ENCODE assay signal across 8 cellular contexts in the genomic region with DNA sequence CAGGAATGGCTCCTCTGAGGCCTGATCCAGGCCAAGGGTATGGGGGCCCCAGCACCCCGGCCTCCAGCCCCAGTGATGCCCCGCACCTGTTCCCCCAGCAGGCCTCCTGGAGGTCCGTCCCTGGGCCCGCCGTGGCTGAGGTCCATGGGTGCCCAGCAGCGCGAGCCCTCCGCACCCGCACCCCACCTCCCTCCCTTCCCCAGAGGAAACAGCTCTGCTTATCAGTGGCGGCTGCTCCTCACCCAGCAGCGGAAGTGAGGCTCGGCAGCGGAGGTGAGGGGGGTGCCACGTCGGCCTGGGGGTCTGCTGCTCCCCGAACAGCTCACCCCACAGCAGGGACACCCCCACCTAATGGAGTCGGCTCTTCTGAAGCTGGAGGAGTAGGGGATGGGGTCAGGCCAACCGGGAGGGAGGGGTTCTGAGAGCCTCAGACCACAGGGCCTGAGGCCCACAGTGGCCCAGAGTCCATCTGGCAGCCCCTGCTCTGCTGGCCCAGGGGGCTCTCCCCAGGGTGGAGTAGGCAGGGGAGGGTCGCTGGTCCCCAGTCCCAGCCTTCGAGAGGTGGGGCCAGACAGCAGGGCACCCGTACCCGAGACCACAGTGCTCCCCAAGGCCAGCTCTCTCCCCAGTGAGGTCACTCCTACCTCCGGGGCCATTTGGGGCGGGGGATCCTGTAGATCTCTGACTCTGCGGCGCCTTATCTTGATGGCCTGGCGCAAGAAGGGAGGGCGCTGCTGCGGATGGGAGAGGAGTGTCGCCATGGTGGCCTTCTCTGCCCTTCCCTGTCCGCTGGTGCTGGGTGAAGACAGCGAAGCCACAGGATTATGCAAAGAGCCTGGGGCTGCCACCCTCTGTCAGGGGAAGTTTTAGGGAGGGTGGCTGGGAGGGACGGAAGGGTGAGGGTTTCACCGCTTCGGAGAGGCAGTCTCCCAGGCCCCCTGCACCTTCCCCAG. TPM values are rescaled to one million over a fixed set of nuclear protein-coding genes. Genes with fewer than 3 reads are reported as not detected.
A peak's percentile ranks its signal among the peaks of the same experiment; 100 is the strongest.
DNase-seq lines count a peak whose midpoint lies in the region; ATAC-seq and TF ChIP-seq lines count a peak whose summit lies in the region.

A gene (minus strand): TSS at position 828 of the 953 bp plus-strand sequence. CDS start 67 bp downstream, at position 761.

- H3K27me3 ChIP-seq in adipocyte (replicated peaks; ENCODE audit: control insufficient read depth, insufficient read depth, low read length) (no peaks in the 10 kb centered on the region), lower lobe of right lung (ENCODE audit: low read depth) (no peaks in the 10 kb centered on the region)

- H3K9me3 ChIP-seq in adipocyte (ENCODE audit: control insufficient read depth, low read length), result no peaks in the 10 kb centered on the region
- no peaks in the 10 kb centered on the region for H3K9me3 ChIP-seq in lower lobe of right lung

- CTCF ChIA-PET in T-cell (lab: Charles Lee), result interaction anchor here (0.6 to 2.2 kb wide), 7 partner anchors 11 to 178 kb away, joined by 3 to 9 read pairs (median 4); a partner anchor contains a TSS

- ATAC-seq in GM21529 (IDR thresholded peaks at IDR 0.05; ENCODE audit: unreplicated experiment) (peak; percentile 21), T-cell (replicated peaks in 1 of 4) (peak; percentile 74 to 85 (median 84)), lower lobe of right lung (peak; percentile 45 to 51)

- DNase-seq in T-cell (peak; percentile 39 to 77 (median 62)), adipocyte (ENCODE audit: low read depth) (no peak), lower lobe of right lung (peak; percentile 79), substantia nigra (lab: John Stamatoyannopoulos, UW) (peak in 2 of 49 donors; percentile 6 to 23), NCI-H1436 (lab: John Stamatoyannopoulos, UW) (no peak), H4 (ENCODE audit: low spot score) (no peak), NCI-H1417 treated with DMSO at 0.1 percent for 48 hours (lab: John Stamatoyannopoulos, UW) (no peak)

- peak within 1 kb of the TSS; percentile 8 for H3K9ac ChIP-seq in adipocyte (ENCODE audit: low read length)

- H3K4me1 ChIP-seq in adipocyte (ENCODE audit: control insufficient read depth, insufficient read depth, low read length) (peaks cover 27% of the 10 kb centered on the region), lower lobe of right lung (peaks cover 66% of the 10 kb centered on the region)

- no peaks in the 10 kb centered on the region for H3K27me3 Mint-ChIP-seq in T-cell

- no peak for TF ChIP-seq CTCF in lower lobe of right lung (IDR thresholded peaks at IDR 0.05)

- H3K36me3 ChIP-seq in adipocyte (ENCODE audit: control insufficient read depth, insufficient read depth, low read length, severe bottlenecking), result peaks cover 31% of the 10 kb centered on the region
- H3K36me3 ChIP-seq in lower lobe of right lung, result peaks cover 47% of the 10 kb centered on the region

- no peaks in the 10 kb centered on the region for H3K9me3 Mint-ChIP-seq in T-cell

- no peak within 1 kb of the TSS for H3K4me3 ChIP-seq in adipocyte (ENCODE audit: low read length)
- H3K4me3 ChIP-seq in lower lobe of right lung, result peak within 1 kb of the TSS; percentile 59

- H3K27ac Mint-ChIP-seq in T-cell, result peak within 1 kb of the TSS; percentile 96 to 97

- peak within 1 kb of the TSS; percentile 90 to 94 (median 91) for H3K4me3 Mint-ChIP-seq in T-cell

- intact Hi-C loops in lower lobe of right lung (cut with DNase I), result no loop called here

- H3K4me1 Mint-ChIP-seq in T-cell, result peaks cover 24 to 40% (median 35%) of the 10 kb centered on the region in 3 donors

- H3K27ac ChIP-seq in lower lobe of right lung (peak within 1 kb of the TSS; percentile 90), substantia nigra (ENCODE audit: low read depth, low read length, poor library complexity, severe bottlenecking) (peak within 1 kb of the TSS; percentile 49)

- POLR2A ChIA-PET in T-cell (lab: Charles Lee), result interaction anchor here in 1 of 2 donors (0.5 to 0.7 kb wide), 3 partner anchors 21 to 64 kb away, joined by 3 to 5 read pairs (median 4); no protein-coding TSS in a partner anchor

- peaks cover 18% of the 10 kb centered on the region for H3K36me3 Mint-ChIP-seq in T-cell

RNA-seq across cellular contexts. Expression of the gene that starts here (rescaled TPM):
- 100 to 1,000 TPM; 148 to 191 (median 180) TPM for total RNA-seq in T-cell
- total RNA-seq in lower lobe of right lung, result 118 TPM
- 1.9 and 2.9 TPM in 2 replicates for total RNA-seq in H4 (2014; rRNA removed; shearing (Covaris generic))

Comparison
In these comparisons a context has a peak if more than half of its experiments do, and no peak if none do; other contexts are left out.
1. RNA of the gene that starts here (total RNA-seq): 148 to 191 TPM in T-cell and 118 TPM in lower lobe of right lung (single experiment); 1.9 to 2.9 TPM in H4; every median in the first group is over 10 times any median in the second.
2. ATAC-seq: peak in every context shown above with its lines; median percentile 84 in T-cell; 48 in lower lobe of right lung; 21 in GM21529.
3. DNase-seq: peak in T-cell (34 of 34) and lower lobe of right lung (single experiment); none in adipocyte (single experiment), NCI-H1436 (single experiment), H4 (single experiment) and NCI-H1417 treated with DMSO at 0.1 percent for 48 hours (single experiment).